Comparison of ENCODE assay signal across 8 cellular contexts in genomic region chr5:43040287-43041098, GRCh38. TPM values are rescaled to one million over a fixed set of nuclear protein-coding genes. Genes with fewer than 3 reads are reported as not detected.
DNase-seq lines count a peak whose midpoint lies in the region; ATAC-seq and TF ChIP-seq lines count a peak whose summit lies in the region.

Gene ANXA2R (minus strand): TSS chr5:43040319. CDS start chr5:43040046, 273 bp downstream.

- CTCF ChIA-PET in Panc1 (lab: Charles Lee) = interaction anchor here (0.6 to 2.4 kb wide), 6 partner anchors 24 to 132 kb away, joined by 3 to 15 read pairs (median 6); no protein-coding TSS in a partner anchor

- ATAC-seq in GM21737 (IDR thresholded peaks at IDR 0.05; ENCODE audit: unreplicated experiment) (peak; percentile 48), Panc1 (peak; percentile 61)
- peak; percentile 68 to 77 for ATAC-seq in natural killer cell treated with Interleukin-12 subunit alpha and Interleukin-12 subunit beta and Interleukin-15 and Interleukin-18, amount 100 ng/mL, for 72 hours

- H3K9ac ChIP-seq in Karpas-422 (ENCODE audit: low read length) = peak within 1 kb of the TSS; percentile 83

- no peaks in the 10 kb centered on the region for H3K9me3 Mint-ChIP-seq in natural killer cell treated with Interleukin-12 subunit alpha and Interleukin-12 subunit beta and Interleukin-15 and Interleukin-18, amount 100 ng/mL, for 72 hours
- H3K9me3 Mint-ChIP-seq in stimulated activated naive CD8-positive, alpha-beta T cell treated with anti-CD3 and anti-CD28 coated beads, Interleukin-15, Interleukin-2, amounts not matched to agents 100 ng/mL and 50 ng/mL, for 24 hours = no peaks in the 10 kb centered on the region

- H3K9me3 ChIP-seq in DOHH2 (ENCODE audit: control insufficient read depth, insufficient read depth, low read length) (no peaks in the 10 kb centered on the region), Karpas-422 (ENCODE audit: low read length) (no peaks in the 10 kb centered on the region), Panc1 (ENCODE audit: control insufficient read depth, insufficient read depth, low read depth, low read length) (no peaks in the 10 kb centered on the region)

- no peaks in the 10 kb centered on the region for H3K36me3 Mint-ChIP-seq in natural killer cell treated with Interleukin-12 subunit alpha and Interleukin-12 subunit beta and Interleukin-15 and Interleukin-18, amount 100 ng/mL, for 72 hours
- peaks cover 3% of the 10 kb centered on the region for H3K36me3 Mint-ChIP-seq in stimulated activated naive CD8-positive, alpha-beta T cell treated with anti-CD3 and anti-CD28 coated beads, Interleukin-15, Interleukin-2, amounts not matched to agents 100 ng/mL and 50 ng/mL, for 24 hours (ENCODE audit: low read depth)

- H3K36me3 ChIP-seq in DOHH2 (ENCODE audit: control insufficient read depth, low read length) (no peaks in the 10 kb centered on the region; the same call in 1 of the 2 replicates), Karpas-422 (ENCODE audit: insufficient read depth, low read length) (no peaks in the 10 kb centered on the region), Panc1 (ENCODE audit: control insufficient read depth, insufficient read depth, low read length) (0 out of 2 replicates have a peak, but pooled peaks cover 2% of the 10 kb centered on the region)

- DNase-seq in Karpas-422 (peak; percentile 99), Panc1 (ENCODE audit: low read depth, low spot score) (peak; percentile 98), fibroblast of gingiva (ENCODE audit: low read depth) (peak; percentile 93)
- DNase-seq in activated T-cell treated with anti-CD3 and anti-CD28 coated beads, Interleukin-2, amount 50 U/mL, for 48 hours = peak; percentile 94 to 96
- DNase-seq in natural killer cell treated with Interleukin-12 subunit alpha and Interleukin-12 subunit beta and Interleukin-15 and Interleukin-18, amount 100 ng/mL, for 72 hours (ENCODE audit: low spot score) = peak; percentile 95

- peak within 1 kb of the TSS; percentile 96 for H3K4me3 Mint-ChIP-seq in natural killer cell treated with Interleukin-12 subunit alpha and Interleukin-12 subunit beta and Interleukin-15 and Interleukin-18, amount 100 ng/mL, for 72 hours
- H3K4me3 Mint-ChIP-seq in stimulated activated naive CD8-positive, alpha-beta T cell treated with anti-CD3 and anti-CD28 coated beads, Interleukin-15, Interleukin-2, amounts not matched to agents 100 ng/mL and 50 ng/mL, for 24 hours = peak within 1 kb of the TSS; percentile 91

- H4K20me1 ChIP-seq in DOHH2 (ENCODE audit: control insufficient read depth, insufficient read depth, low read depth, low read length) (no peaks in the 10 kb centered on the region; the same call in 1 of the 2 replicates), Karpas-422 (ENCODE audit: insufficient read depth, low read depth, low read length) (no peaks in the 10 kb centered on the region)

- no TSS peak for BruUV-seq in Panc1 (replicated peaks; lab: Mats Ljungman, UMichigan)

- H2AFZ ChIP-seq in Karpas-422 (ENCODE audit: low read length) = peak within 1 kb of the TSS; percentile 76

- no peaks in the 10 kb centered on the region for H3K27me3 Mint-ChIP-seq in natural killer cell treated with Interleukin-12 subunit alpha and Interleukin-12 subunit beta and Interleukin-15 and Interleukin-18, amount 100 ng/mL, for 72 hours
- H3K27me3 Mint-ChIP-seq in stimulated activated naive CD8-positive, alpha-beta T cell treated with anti-CD3 and anti-CD28 coated beads, Interleukin-15, Interleukin-2, amounts not matched to agents 100 ng/mL and 50 ng/mL, for 24 hours = no peaks in the 10 kb centered on the region

- H3K4me1 Mint-ChIP-seq in natural killer cell treated with Interleukin-12 subunit alpha and Interleukin-12 subunit beta and Interleukin-15 and Interleukin-18, amount 100 ng/mL, for 72 hours (ENCODE audit: low read depth in 2 of 2) = peaks cover 48 to 68% of the 10 kb centered on the region in 2 donors
- H3K4me1 Mint-ChIP-seq in stimulated activated naive CD8-positive, alpha-beta T cell treated with anti-CD3 and anti-CD28 coated beads, Interleukin-15, Interleukin-2, amounts not matched to agents 100 ng/mL and 50 ng/mL, for 24 hours (ENCODE audit: low read depth) = peaks cover 64% of the 10 kb centered on the region

- in situ Hi-C loops in Panc1 (cut with HindIII; ENCODE audit: low pct_unique_long_range_greater_than_20kb, low sequenced_read_pairs) = no loop called here

- peaks cover 22% of the 10 kb centered on the region for H3F3A ChIP-seq in DOHH2 (ENCODE audit: control insufficient read depth, insufficient read depth)

- H3K4me1 ChIP-seq in DOHH2 (ENCODE audit: control insufficient read depth, low read length) (peaks cover 49% of the 10 kb centered on the region), Karpas-422 (ENCODE audit: low read length) (peaks cover 23% of the 10 kb centered on the region), Panc1 (ENCODE audit: control insufficient read depth, insufficient read depth, low read length) (peaks cover 18% of the 10 kb centered on the region)

- intact Hi-C loops in Panc1 (cut with micrococcal nuclease; ENCODE audit: unreplicated experiment) = loop anchor here (10.0 kb wide), 1 partner anchor 126 kb away; no protein-coding TSS in a partner anchor

- H3K27ac ChIP-seq in DOHH2 (ENCODE audit: low read depth, low read length) (peak within 1 kb of the TSS; percentile 93), Karpas-422 (ENCODE audit: low read length) (peak within 1 kb of the TSS; percentile 92), Panc1 (ENCODE audit: low read length) (peak within 1 kb of the TSS; percentile 99)

- POLR2A ChIA-PET in Panc1 (lab: Charles Lee) = interaction anchor here (0.7 to 2.4 kb wide), 3 partner anchors 21 to 1171 kb away, joined by 4 to 10 read pairs (median 4); no protein-coding TSS in a partner anchor

- peaks cover 35% of the 10 kb centered on the region for H3K79me2 ChIP-seq in DOHH2 (ENCODE audit: control insufficient read depth, low read length)
- peaks cover 2% of the 10 kb centered on the region; the same call in 1 of the 2 replicates for H3K79me2 ChIP-seq in Karpas-422 (ENCODE audit: low read length)

- peak; percentile 70 for TF ChIP-seq CTCF in DOHH2 (IDR thresholded peaks at IDR 0.05; ENCODE audit: low read depth, low read length, poor library complexity, severe bottlenecking)
- peak; percentile 94 for TF ChIP-seq CTCF in Panc1 (IDR thresholded peaks at IDR 0.05)

- H3K9me2 ChIP-seq in DOHH2 (replicated peaks; ENCODE audit: control insufficient read depth, low read length) = no peaks in the 10 kb centered on the region
- H3K9me2 ChIP-seq in Karpas-422 (replicated peaks; ENCODE audit: insufficient read depth, low read length) = no peaks in the 10 kb centered on the region

- peak within 1 kb of the TSS; percentile 92 to 98 for H3K27ac Mint-ChIP-seq in natural killer cell treated with Interleukin-12 subunit alpha and Interleukin-12 subunit beta and Interleukin-15 and Interleukin-18, amount 100 ng/mL, for 72 hours
- peak within 1 kb of the TSS; percentile 99 for H3K27ac Mint-ChIP-seq in stimulated activated naive CD8-positive, alpha-beta T cell treated with anti-CD3 and anti-CD28 coated beads, Interleukin-15, Interleukin-2, amounts not matched to agents 100 ng/mL and 50 ng/mL, for 24 hours

- H3K4me2 ChIP-seq in DOHH2 (ENCODE audit: low read length) (peak within 1 kb of the TSS; percentile 96), Karpas-422 (ENCODE audit: low read depth, low read length, poor library complexity, severe bottlenecking) (peak within 1 kb of the TSS; percentile 89)

- H3K4me3 ChIP-seq in DOHH2 (ENCODE audit: low read length) (peak within 1 kb of the TSS; percentile 93), Karpas-422 (ENCODE audit: low read length) (peak within 1 kb of the TSS; percentile 78), Panc1 (ENCODE audit: low read depth in 2 of 2, low read length in 2 of 2) (peak within 1 kb of the TSS; percentile 58 to 77)

- H3K27me3 ChIP-seq in DOHH2 (ENCODE audit: control insufficient read depth, low read length) = no peaks in the 10 kb centered on the region
- no peaks in the 10 kb centered on the region for H3K27me3 ChIP-seq in Karpas-422 (ENCODE audit: low read length)
- H3K27me3 ChIP-seq in Panc1 (ENCODE audit: control insufficient read depth, insufficient read depth, low read length) = no peaks in the 10 kb centered on the region

RNA-seq across cellular contexts. Expression of gene ANXA2R, which starts in this region (rescaled TPM):
- total RNA-seq in Karpas-422 (2014; rRNA removed; shearing (Covaris generic); ENCODE audit: low replicate concordance) = 9.0 and 15.3 TPM in 2 replicates
- 6.2 TPM for total RNA-seq in Panc1 (2021; ENCODE audit: unreplicated experiment)
- polyA plus RNA-seq in Panc1 (2012; ENCODE audit: insufficient read length) = 4.0 TPM
- total RNA-seq in natural killer cell treated with Interleukin-12 subunit alpha and Interleukin-12 subunit beta and Interleukin-15 and Interleukin-18, amount 100 ng/mL, for 72 hours = 1 to 10 TPM; 4.8 to 6.9 TPM

Comparison
In these comparisons a context has a peak if more than half of its experiments do, and no peak if none do; other contexts are left out.
1. Peak in every context shown above with its lines: DNase-seq, ATAC-seq, H3K4me3 ChIP-seq and H3K27ac ChIP-seq.